ENCODE assay signal across 1 cellular context in genomic region chr1:21225065-21225464, GRCh38.
TF ChIP-seq lines count a peak whose summit lies in the region.

No MANE protein-coding gene starts in this region.

TF ChIP-seq in K562, 482 proteins besides CTCF, POLR2A, EP300 and RAD21 (continued from another document):
- no peak for TF ChIP-seq CREB3 (tag; conservative IDR thresholded peaks at IDR 0.05; ENCODE audit: low read depth)
- no peak for TF ChIP-seq ZNF699 (CRISPR knock-in tag; IDR thresholded peaks at IDR 0.05; ENCODE audit: insufficient replicate concordance)
- TF ChIP-seq SMC3 (conservative IDR thresholded peaks at IDR 0.05; ENCODE audit: insufficient read depth, low read depth, low read length) = no peak
- TF ChIP-seq ETV6 (IDR thresholded peaks at IDR 0.05; ENCODE audit: borderline replicate concordance in 1 of 2, low read depth in 2 of 2, low read length in 1 of 2) = no peak
- no peak for TF ChIP-seq ETV6 (CRISPR knock-in tag; IDR thresholded peaks at IDR 0.05; ENCODE audit: borderline replicate concordance)
- TF ChIP-seq, protein P1, sequence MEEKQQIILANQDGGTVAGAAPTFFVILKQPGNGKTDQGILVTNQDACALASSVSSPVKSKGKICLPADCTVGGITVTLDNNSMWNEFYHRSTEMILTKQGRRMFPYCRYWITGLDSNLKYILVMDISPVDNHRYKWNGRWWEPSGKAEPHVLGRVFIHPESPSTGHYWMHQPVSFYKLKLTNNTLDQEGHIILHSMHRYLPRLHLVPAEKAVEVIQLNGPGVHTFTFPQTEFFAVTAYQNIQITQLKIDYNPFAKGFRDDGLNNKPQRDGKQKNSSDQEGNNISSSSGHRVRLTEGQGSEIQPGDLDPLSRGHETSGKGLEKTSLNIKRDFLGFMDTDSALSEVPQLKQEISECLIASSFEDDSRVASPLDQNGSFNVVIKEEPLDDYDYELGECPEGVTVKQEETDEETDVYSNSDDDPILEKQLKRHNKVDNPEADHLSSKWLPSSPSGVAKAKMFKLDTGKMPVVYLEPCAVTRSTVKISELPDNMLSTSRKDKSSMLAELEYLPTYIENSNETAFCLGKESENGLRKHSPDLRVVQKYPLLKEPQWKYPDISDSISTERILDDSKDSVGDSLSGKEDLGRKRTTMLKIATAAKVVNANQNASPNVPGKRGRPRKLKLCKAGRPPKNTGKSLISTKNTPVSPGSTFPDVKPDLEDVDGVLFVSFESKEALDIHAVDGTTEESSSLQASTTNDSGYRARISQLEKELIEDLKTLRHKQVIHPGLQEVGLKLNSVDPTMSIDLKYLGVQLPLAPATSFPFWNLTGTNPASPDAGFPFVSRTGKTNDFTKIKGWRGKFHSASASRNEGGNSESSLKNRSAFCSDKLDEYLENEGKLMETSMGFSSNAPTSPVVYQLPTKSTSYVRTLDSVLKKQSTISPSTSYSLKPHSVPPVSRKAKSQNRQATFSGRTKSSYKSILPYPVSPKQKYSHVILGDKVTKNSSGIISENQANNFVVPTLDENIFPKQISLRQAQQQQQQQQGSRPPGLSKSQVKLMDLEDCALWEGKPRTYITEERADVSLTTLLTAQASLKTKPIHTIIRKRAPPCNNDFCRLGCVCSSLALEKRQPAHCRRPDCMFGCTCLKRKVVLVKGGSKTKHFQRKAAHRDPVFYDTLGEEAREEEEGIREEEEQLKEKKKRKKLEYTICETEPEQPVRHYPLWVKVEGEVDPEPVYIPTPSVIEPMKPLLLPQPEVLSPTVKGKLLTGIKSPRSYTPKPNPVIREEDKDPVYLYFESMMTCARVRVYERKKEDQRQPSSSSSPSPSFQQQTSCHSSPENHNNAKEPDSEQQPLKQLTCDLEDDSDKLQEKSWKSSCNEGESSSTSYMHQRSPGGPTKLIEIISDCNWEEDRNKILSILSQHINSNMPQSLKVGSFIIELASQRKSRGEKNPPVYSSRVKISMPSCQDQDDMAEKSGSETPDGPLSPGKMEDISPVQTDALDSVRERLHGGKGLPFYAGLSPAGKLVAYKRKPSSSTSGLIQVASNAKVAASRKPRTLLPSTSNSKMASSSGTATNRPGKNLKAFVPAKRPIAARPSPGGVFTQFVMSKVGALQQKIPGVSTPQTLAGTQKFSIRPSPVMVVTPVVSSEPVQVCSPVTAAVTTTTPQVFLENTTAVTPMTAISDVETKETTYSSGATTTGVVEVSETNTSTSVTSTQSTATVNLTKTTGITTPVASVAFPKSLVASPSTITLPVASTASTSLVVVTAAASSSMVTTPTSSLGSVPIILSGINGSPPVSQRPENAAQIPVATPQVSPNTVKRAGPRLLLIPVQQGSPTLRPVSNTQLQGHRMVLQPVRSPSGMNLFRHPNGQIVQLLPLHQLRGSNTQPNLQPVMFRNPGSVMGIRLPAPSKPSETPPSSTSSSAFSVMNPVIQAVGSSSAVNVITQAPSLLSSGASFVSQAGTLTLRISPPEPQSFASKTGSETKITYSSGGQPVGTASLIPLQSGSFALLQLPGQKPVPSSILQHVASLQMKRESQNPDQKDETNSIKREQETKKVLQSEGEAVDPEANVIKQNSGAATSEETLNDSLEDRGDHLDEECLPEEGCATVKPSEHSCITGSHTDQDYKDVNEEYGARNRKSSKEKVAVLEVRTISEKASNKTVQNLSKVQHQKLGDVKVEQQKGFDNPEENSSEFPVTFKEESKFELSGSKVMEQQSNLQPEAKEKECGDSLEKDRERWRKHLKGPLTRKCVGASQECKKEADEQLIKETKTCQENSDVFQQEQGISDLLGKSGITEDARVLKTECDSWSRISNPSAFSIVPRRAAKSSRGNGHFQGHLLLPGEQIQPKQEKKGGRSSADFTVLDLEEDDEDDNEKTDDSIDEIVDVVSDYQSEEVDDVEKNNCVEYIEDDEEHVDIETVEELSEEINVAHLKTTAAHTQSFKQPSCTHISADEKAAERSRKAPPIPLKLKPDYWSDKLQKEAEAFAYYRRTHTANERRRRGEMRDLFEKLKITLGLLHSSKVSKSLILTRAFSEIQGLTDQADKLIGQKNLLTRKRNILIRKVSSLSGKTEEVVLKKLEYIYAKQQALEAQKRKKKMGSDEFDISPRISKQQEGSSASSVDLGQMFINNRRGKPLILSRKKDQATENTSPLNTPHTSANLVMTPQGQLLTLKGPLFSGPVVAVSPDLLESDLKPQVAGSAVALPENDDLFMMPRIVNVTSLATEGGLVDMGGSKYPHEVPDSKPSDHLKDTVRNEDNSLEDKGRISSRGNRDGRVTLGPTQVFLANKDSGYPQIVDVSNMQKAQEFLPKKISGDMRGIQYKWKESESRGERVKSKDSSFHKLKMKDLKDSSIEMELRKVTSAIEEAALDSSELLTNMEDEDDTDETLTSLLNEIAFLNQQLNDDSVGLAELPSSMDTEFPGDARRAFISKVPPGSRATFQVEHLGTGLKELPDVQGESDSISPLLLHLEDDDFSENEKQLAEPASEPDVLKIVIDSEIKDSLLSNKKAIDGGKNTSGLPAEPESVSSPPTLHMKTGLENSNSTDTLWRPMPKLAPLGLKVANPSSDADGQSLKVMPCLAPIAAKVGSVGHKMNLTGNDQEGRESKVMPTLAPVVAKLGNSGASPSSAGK (IDR thresholded peaks at IDR 0.05) = no peak
- TF ChIP-seq SREBF1 (IDR thresholded peaks at IDR 0.05; ENCODE audit: borderline replicate concordance, low read depth, low read length) = no peak
- TF ChIP-seq ARID2 (IDR thresholded peaks at IDR 0.05) = no peak
- TF ChIP-seq POLR2G (IDR thresholded peaks at IDR 0.05; ENCODE audit: low read depth, low read length) = peak; percentile 51
- 0 out of 2 replicates have a peak, but pooled peaks have one; percentile 43 for TF ChIP-seq ELK1 (CRISPR knock-in tag; IDR thresholded peaks at IDR 0.05)
- no peak for TF ChIP-seq KHSRP (IDR thresholded peaks at IDR 0.05)
